In genomic region chr14:99100871-99101270, GRCh38 we compare ENCODE assay signal across 19 cellular contexts.
DNase-seq lines count a peak whose midpoint lies in the region; ATAC-seq and TF ChIP-seq lines count a peak whose summit lies in the region.
"Had no signal": no experiment of that assay in that cellular context is flagged by ENCODE, and none has a peak within 500 bp of the region (broad histone marks: within the 10 kb centered on the region; RNA-seq: fewer than 3 reads in every experiment).

No MANE protein-coding gene starts in this region.

- ATAC-seq in GM18519 (IDR thresholded peaks at IDR 0.05; ENCODE audit: low FRiP score, unreplicated experiment): no peak
- ATAC-seq: CD8-positive, alpha-beta T cell; HCT116 had no signal

- no peak overlapping the region for H3K4me2 ChIP-seq in neural progenitor cell
- H3K4me2 ChIP-seq: BLaER1 had no signal

- H3K4me3 Mint-ChIP-seq in activated CD4-positive, alpha-beta T cell treated with anti-CD3 and anti-CD28 coated beads, Interleukin-2, amount 10 ng/mL, durations not matched to agents 24 days and 14 days: no peak overlapping the region
- no peak overlapping the region for H3K4me3 Mint-ChIP-seq in neural progenitor cell
- H3K4me3 Mint-ChIP-seq: B cell; CD4-positive, CD25-positive, alpha-beta regulatory T cell; CD8-positive, alpha-beta T cell; H9 had no signal

- no peaks in the 10 kb centered on the region for H3K27me3 ChIP-seq in neural progenitor cell
- H3K27me3 ChIP-seq: BLaER1 had no signal

- H3K4me1 Mint-ChIP-seq in activated CD4-positive, alpha-beta T cell treated with anti-CD3 and anti-CD28 coated beads, Interleukin-2, amount 10 ng/mL, durations not matched to agents 24 days and 14 days: no peaks in the 10 kb centered on the region
- peaks cover 28% of the 10 kb centered on the region for H3K4me1 Mint-ChIP-seq in neural progenitor cell
- H3K4me1 Mint-ChIP-seq: B cell had no signal

- peak; percentile 21 for DNase-seq in activated CD4-positive, alpha-beta T cell treated with anti-CD3 and anti-CD28 coated beads, Interleukin-2, amount 10 ng/mL, durations not matched to agents 24 days and 14 days
- no peak for DNase-seq in activated CD4-positive, alpha-beta T cell treated with anti-CD3 and anti-CD28 coated beads, Interleukin-2, amount 50 U/mL, for 1 hour
- DNase-seq in RWPE1 (ENCODE audit: low spot score) (no peak), neural progenitor cell (ENCODE audit: low spot score) (no peak), hippocampal formation (lab: John Stamatoyannopoulos, UW) (no peak), occipital lobe (lab: John Stamatoyannopoulos, UW) (no peak)
- DNase-seq: Caco-2; CD4-positive, CD25-positive, alpha-beta regulatory T cell; CD8-positive, alpha-beta T cell; DMS153; DND-41; GM23248; H9 had no signal

- no peaks in the 10 kb centered on the region for H4K20me1 ChIP-seq in neural progenitor cell (ENCODE audit: low read depth)
- H4K20me1 ChIP-seq: BLaER1 had no signal

- peaks cover 8% of the 10 kb centered on the region for H3F3A ChIP-seq in neural progenitor cell (ENCODE audit: low read depth)

- peaks cover 12% of the 10 kb centered on the region for H3K9me3 Mint-ChIP-seq in activated CD4-positive, alpha-beta T cell treated with anti-CD3 and anti-CD28 coated beads, Interleukin-2, amount 10 ng/mL, durations not matched to agents 24 days and 14 days
- peaks cover 31% of the 10 kb centered on the region for H3K9me3 Mint-ChIP-seq in neural progenitor cell

- H3K27me3 Mint-ChIP-seq in activated CD4-positive, alpha-beta T cell treated with anti-CD3 and anti-CD28 coated beads, Interleukin-2, amount 10 ng/mL, durations not matched to agents 24 days and 14 days: no peaks in the 10 kb centered on the region
- H3K27me3 Mint-ChIP-seq in neural progenitor cell (ENCODE audit: insufficient read depth, low read depth): peaks cover 16% of the 10 kb centered on the region
- H3K27me3 Mint-ChIP-seq: B cell; CD4-positive, CD25-positive, alpha-beta regulatory T cell had no signal

- no peaks in the 10 kb centered on the region for H3K9me3 ChIP-seq in neural progenitor cell (ENCODE audit: low read depth)
- H3K9me3 ChIP-seq: Caco-2 had no signal

- no peaks in the 10 kb centered on the region for H3K36me3 ChIP-seq in neural progenitor cell
- H3K36me3 ChIP-seq: BLaER1 had no signal

- no peak for TF ChIP-seq CTCF in RWPE1 (conservative IDR thresholded peaks at IDR 0.05; ENCODE audit: low read depth)
- no peak for TF ChIP-seq CTCF in neural progenitor cell (IDR thresholded peaks at IDR 0.05)

- CTCF ChIA-PET in RWPE1 (lab: Yijun Ruan, JAX): no interaction called here

- no peaks in the 10 kb centered on the region for H3K79me2 ChIP-seq in neural progenitor cell (ENCODE audit: low read depth)

- H3K27ac Mint-ChIP-seq in activated CD4-positive, alpha-beta T cell treated with anti-CD3 and anti-CD28 coated beads, Interleukin-2, amount 10 ng/mL, durations not matched to agents 24 days and 14 days: no peak overlapping the region
- H3K27ac Mint-ChIP-seq in neural progenitor cell: no peak overlapping the region
- H3K27ac Mint-ChIP-seq: B cell; CD8-positive, alpha-beta T cell had no signal

- H2AFZ ChIP-seq in neural progenitor cell (replicated peaks): peak overlapping the region; percentile 12
- H2AFZ ChIP-seq: GM23248 had no signal

- H3K4me1 ChIP-seq in neural progenitor cell: peaks cover 17% of the 10 kb centered on the region
- H3K4me1 ChIP-seq: BLaER1, Caco-2 had no signal

- H3K4me3 ChIP-seq in neural progenitor cell: no peak overlapping the region
- H3K4me3 ChIP-seq: BLaER1, GM23248 had no signal

- POLR2A ChIA-PET in RWPE1 (lab: Yijun Ruan, JAX; ENCODE audit: low non-redundant PET): no interaction called here

- intact Hi-C loops in activated CD4-positive, alpha-beta T cell treated with anti-CD3 and anti-CD28 coated beads, Interleukin-2, amount 10 ng/mL, durations not matched to agents 24 days and 14 days (cut with micrococcal nuclease): no loop called here

- peaks cover 4% of the 10 kb centered on the region for H3K36me3 Mint-ChIP-seq in activated CD4-positive, alpha-beta T cell treated with anti-CD3 and anti-CD28 coated beads, Interleukin-2, amount 10 ng/mL, durations not matched to agents 24 days and 14 days (ENCODE audit: low read depth)
- H3K36me3 Mint-ChIP-seq in neural progenitor cell: no peaks in the 10 kb centered on the region
- H3K36me3 Mint-ChIP-seq: CD8-positive, alpha-beta T cell had no signal

- 0 out of 2 replicates have a peak overlapping the region, but pooled peaks have one; percentile 23 for H3K27ac ChIP-seq in RWPE1
- H3K27ac ChIP-seq in neural progenitor cell: no peak overlapping the region
- H3K27ac ChIP-seq: 22Rv1, BLaER1, C4-2B, GM23248 had no signal

- no peak overlapping the region for H3K9ac ChIP-seq in neural progenitor cell
- H3K9ac ChIP-seq: BLaER1, GM23248 had no signal
